ENCODE assay signal across 22 cellular contexts in genomic region chr1:110535985-110536384, GRCh38. TPM values are rescaled to one million over a fixed set of nuclear protein-coding genes. Genes with fewer than 3 reads are reported as not detected.
"Had no signal": no experiment of that assay in that cellular context is flagged by ENCODE, and none has a peak within 500 bp of the region (broad histone marks: within the 10 kb centered on the region; RNA-seq: fewer than 3 reads in every experiment).

No MANE protein-coding gene starts in this region.

- H3K9me3 ChIP-seq: esophagus squamous epithelium, tibial artery, uterus had no signal

- H3K4me3 Mint-ChIP-seq: activated CD4-positive, alpha-beta T cell treated with anti-CD3 and anti-CD28 coated beads, Interleukin-2, amount 10 ng/mL, durations not matched to agents 24 days and 14 days; activated T-cell treated with anti-CD3 and anti-CD28 coated beads, Interleukin-2, amount 50 U/mL, for 72 hours; natural killer cell treated with Interleukin-12 subunit alpha and Interleukin-12 subunit beta and Interleukin-15 and Interleukin-18, amount 100 ng/mL, for 72 hours; stimulated activated naive B cell treated with anti-CD40 and anti-IgM and Interleukin-4, amounts not matched to agents 10 μg/mL and 1 μg/mL and 100 μg/mL, for 72 hours had no signal

- H3K36me3 ChIP-seq: esophagus squamous epithelium, tibial artery, uterus had no signal

- H3K4me1 Mint-ChIP-seq: activated CD4-positive, alpha-beta T cell treated with anti-CD3 and anti-CD28 coated beads, Interleukin-2, amount 10 ng/mL, durations not matched to agents 24 days and 14 days; stimulated activated naive B cell treated with anti-CD40 and anti-IgM and Interleukin-4, amounts not matched to agents 10 μg/mL and 1 μg/mL and 100 μg/mL, for 72 hours had no signal

- H3K27me3 ChIP-seq: uterus had no signal

- H3K4me3 ChIP-seq: esophagus squamous epithelium, skin epidermis, tibial artery, uterus had no signal

- DNase-seq: activated CD4-positive, alpha-beta T cell treated with anti-CD3 and anti-CD28 coated beads, Interleukin-2, amount 10 ng/mL, durations not matched to agents 24 days and 14 days; activated CD4-positive, CD25-positive, alpha-beta regulatory T cell; activated CD8-positive, alpha-beta memory T cell treated with anti-CD3 and anti-CD28 coated beads, Interleukin-2, amount 50 U/mL, for 48 hours; activated gamma-delta T cell; activated T-cell treated with anti-CD3 and anti-CD28 coated beads, Interleukin-2, amount 50 U/mL, for 72 hours; caudate nucleus; esophagus squamous epithelium; foreskin fibroblast; left ventricle myocardium superior; mesendoderm; retina; stimulated activated CD4-positive, alpha-beta T cell treated with anti-CD3 and anti-CD28 coated beads, Interleukin-15, amount 100 ng/mL, for 24 hours; stimulated activated CD4-positive, alpha-beta T cell treated with anti-CD3 and anti-CD28 coated beads, Interleukin-4, amount 100 ng/mL, for 1 hour; stimulated activated naive B cell treated with anti-CD40 and anti-IgM and Interleukin-4, amounts not matched to agents 10 μg/mL and 1 μg/mL and 100 μg/mL, for 72 hours; uterus had no signal

- FAIRE-seq: colon, endometrium had no signal

- H3K36me3 Mint-ChIP-seq: activated naive CD4-positive, alpha-beta T cell treated with anti-CD3 and anti-CD28 coated beads, Interleukin-2, amount 50 U/mL, for 72 hours; natural killer cell treated with Interleukin-12 subunit alpha and Interleukin-12 subunit beta and Interleukin-15 and Interleukin-18, amount 100 ng/mL, for 72 hours; stimulated activated naive B cell treated with anti-CD40 and anti-IgM and Interleukin-4, amounts not matched to agents 10 μg/mL and 1 μg/mL and 100 μg/mL, for 72 hours had no signal

- H3K9me3 Mint-ChIP-seq: activated CD4-positive, alpha-beta T cell treated with anti-CD3 and anti-CD28 coated beads, Interleukin-2, amount 10 ng/mL, durations not matched to agents 24 days and 14 days; activated naive CD4-positive, alpha-beta T cell treated with anti-CD3 and anti-CD28 coated beads, Interleukin-2, amount 50 U/mL, for 72 hours; activated T-cell treated with anti-CD3 and anti-CD28 coated beads, Interleukin-2, amount 50 U/mL, for 72 hours; natural killer cell treated with Interleukin-12 subunit alpha and Interleukin-12 subunit beta and Interleukin-15 and Interleukin-18, amount 100 ng/mL, for 72 hours; stimulated activated naive B cell treated with anti-CD40 and anti-IgM and Interleukin-4, amounts not matched to agents 10 μg/mL and 1 μg/mL and 100 μg/mL, for 72 hours had no signal

- H3K27ac Mint-ChIP-seq: activated CD4-positive, alpha-beta T cell treated with anti-CD3 and anti-CD28 coated beads, Interleukin-2, amount 10 ng/mL, durations not matched to agents 24 days and 14 days; activated naive CD4-positive, alpha-beta T cell treated with anti-CD3 and anti-CD28 coated beads, Interleukin-2, amount 50 U/mL, for 72 hours; activated T-cell treated with anti-CD3 and anti-CD28 coated beads, Interleukin-2, amount 50 U/mL, for 72 hours; natural killer cell treated with Interleukin-12 subunit alpha and Interleukin-12 subunit beta and Interleukin-15 and Interleukin-18, amount 100 ng/mL, for 72 hours; stimulated activated naive B cell treated with anti-CD40 and anti-IgM and Interleukin-4, amounts not matched to agents 10 μg/mL and 1 μg/mL and 100 μg/mL, for 72 hours had no signal

- ATAC-seq: activated naive CD4-positive, alpha-beta T cell treated with anti-CD3 and anti-CD28 coated beads, Interleukin-2, amount 50 U/mL, for 72 hours; activated T-cell treated with anti-CD3 and anti-CD28 coated beads, Interleukin-2, amount 50 U/mL, for 72 hours; left ventricle myocardium superior; natural killer cell treated with Interleukin-12 subunit alpha and Interleukin-12 subunit beta and Interleukin-15 and Interleukin-18, amount 100 ng/mL, for 72 hours; stimulated activated naive B cell treated with anti-CD40 and anti-IgM and Interleukin-4, amounts not matched to agents 10 μg/mL and 1 μg/mL and 100 μg/mL, for 72 hours had no signal

- H3K27ac ChIP-seq: esophagus squamous epithelium, skin epidermis, tibial artery, uterus had no signal

- H3K4me1 ChIP-seq: esophagus squamous epithelium, tibial artery, uterus had no signal

RNA-seq across cellular contexts. Expression of gene KCNA10, which starts 17.0 kb away (rescaled TPM):
- total RNA-seq: activated CD4-positive, alpha-beta T cell treated with anti-CD3 and anti-CD28 coated beads, Interleukin-2, amount 10 ng/mL, durations not matched to agents 24 days and 14 days; activated naive CD4-positive, alpha-beta T cell treated with anti-CD3 and anti-CD28 coated beads, Interleukin-2, amount 50 U/mL, for 72 hours; activated T-cell treated with anti-CD3 and anti-CD28 coated beads, Interleukin-2, amount 50 U/mL, for 72 hours; esophagus squamous epithelium; kidney epithelial cell; left ventricle myocardium superior; natural killer cell treated with Interleukin-12 subunit alpha and Interleukin-12 subunit beta and Interleukin-15 and Interleukin-18, amount 100 ng/mL, for 72 hours; uterus had no signal
